ENCODE assay signal across 1 cellular context in genomic region chr10:33661580-33662269, GRCh38.
A peak's percentile ranks its signal among the peaks of the same experiment; 100 is the strongest.
TF ChIP-seq lines count a peak whose summit lies in the region.

No MANE protein-coding gene starts in this region.

TF ChIP-seq in HepG2, 621 proteins besides CTCF, POLR2A, EP300 and RAD21 (continued from another document and continues in another):
- TF ChIP-seq, protein P1, sequence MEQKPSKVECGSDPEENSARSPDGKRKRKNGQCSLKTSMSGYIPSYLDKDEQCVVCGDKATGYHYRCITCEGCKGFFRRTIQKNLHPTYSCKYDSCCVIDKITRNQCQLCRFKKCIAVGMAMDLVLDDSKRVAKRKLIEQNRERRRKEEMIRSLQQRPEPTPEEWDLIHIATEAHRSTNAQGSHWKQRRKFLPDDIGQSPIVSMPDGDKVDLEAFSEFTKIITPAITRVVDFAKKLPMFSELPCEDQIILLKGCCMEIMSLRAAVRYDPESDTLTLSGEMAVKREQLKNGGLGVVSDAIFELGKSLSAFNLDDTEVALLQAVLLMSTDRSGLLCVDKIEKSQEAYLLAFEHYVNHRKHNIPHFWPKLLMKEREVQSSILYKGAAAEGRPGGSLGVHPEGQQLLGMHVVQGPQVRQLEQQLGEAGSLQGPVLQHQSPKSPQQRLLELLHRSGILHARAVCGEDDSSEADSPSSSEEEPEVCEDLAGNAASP (CRISPR knock-in tag; IDR thresholded peaks at IDR 0.05; ENCODE audit: borderline replicate concordance) = no peak
- TF ChIP-seq ZNF609 (CRISPR knock-in tag; IDR thresholded peaks at IDR 0.05; ENCODE audit: borderline replicate concordance) (peak; percentile 30; the same call in 1 of the 2 replicates), ZNF432 (CRISPR knock-in tag; IDR thresholded peaks at IDR 0.05; ENCODE audit: borderline replicate concordance) (no peak), MYPOP (CRISPR knock-in tag; IDR thresholded peaks at IDR 0.05) (no peak), ARNT2 (CRISPR knock-in tag; IDR thresholded peaks at IDR 0.05; ENCODE audit: low read depth) (no peak), KIAA2018 (CRISPR knock-in tag; IDR thresholded peaks at IDR 0.05; ENCODE audit: borderline replicate concordance) (no peak), ZBED4 (CRISPR knock-in tag; IDR thresholded peaks at IDR 0.05; ENCODE audit: borderline replicate concordance) (no peak), ZNF558 (CRISPR knock-in tag; IDR thresholded peaks at IDR 0.05; ENCODE audit: borderline replicate concordance) (no peak), KDM1A (CRISPR knock-in tag; IDR thresholded peaks at IDR 0.05) (no peak), ZKSCAN8 (CRISPR knock-in tag; IDR thresholded peaks at IDR 0.05; ENCODE audit: borderline replicate concordance) (no peak), ZNF572 (CRISPR knock-in tag; IDR thresholded peaks at IDR 0.05) (no peak), SMAD9 (CRISPR knock-in tag; IDR thresholded peaks at IDR 0.05) (no peak), HMGA1 (CRISPR knock-in tag; conservative IDR thresholded peaks at IDR 0.05) (no peak), KLF12 (CRISPR knock-in tag; IDR thresholded peaks at IDR 0.05; ENCODE audit: borderline replicate concordance) (no peak), RBM39 (IDR thresholded peaks at IDR 0.05; ENCODE audit: low read depth, low read length, poor library complexity, severe bottlenecking) (no peak), RFXAP (CRISPR knock-in tag; IDR thresholded peaks at IDR 0.05; ENCODE audit: borderline replicate concordance) (no peak), TFDP2 (CRISPR knock-in tag; IDR thresholded peaks at IDR 0.05) (no peak), GATA4 (IDR thresholded peaks at IDR 0.05; ENCODE audit: borderline replicate concordance, low read depth) (peak; percentile 8; the same call in 1 of the 2 replicates), ZIK1 (CRISPR knock-in tag; IDR thresholded peaks at IDR 0.05; ENCODE audit: borderline replicate concordance, low read depth) (no peak), JUND (CRISPR knock-in tag; IDR thresholded peaks at IDR 0.05) (no peak), NONO (IDR thresholded peaks at IDR 0.05) (no peak), NONO (CRISPR knock-in tag; conservative IDR thresholded peaks at IDR 0.05) (no peak)
- TF ChIP-seq, protein P2, sequence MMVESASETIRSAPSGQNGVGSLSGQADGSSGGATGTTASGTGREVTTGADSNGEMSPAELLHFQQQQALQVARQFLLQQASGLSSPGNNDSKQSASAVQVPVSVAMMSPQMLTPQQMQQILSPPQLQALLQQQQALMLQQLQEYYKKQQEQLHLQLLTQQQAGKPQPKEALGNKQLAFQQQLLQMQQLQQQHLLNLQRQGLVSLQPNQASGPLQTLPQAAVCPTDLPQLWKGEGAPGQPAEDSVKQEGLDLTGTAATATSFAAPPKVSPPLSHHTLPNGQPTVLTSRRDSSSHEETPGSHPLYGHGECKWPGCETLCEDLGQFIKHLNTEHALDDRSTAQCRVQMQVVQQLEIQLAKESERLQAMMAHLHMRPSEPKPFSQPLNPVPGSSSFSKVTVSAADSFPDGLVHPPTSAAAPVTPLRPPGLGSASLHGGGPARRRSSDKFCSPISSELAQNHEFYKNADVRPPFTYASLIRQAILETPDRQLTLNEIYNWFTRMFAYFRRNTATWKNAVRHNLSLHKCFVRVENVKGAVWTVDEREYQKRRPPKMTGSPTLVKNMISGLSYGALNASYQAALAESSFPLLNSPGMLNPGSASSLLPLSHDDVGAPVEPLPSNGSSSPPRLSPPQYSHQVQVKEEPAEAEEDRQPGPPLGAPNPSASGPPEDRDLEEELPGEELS (CRISPR knock-in tag; IDR thresholded peaks at IDR 0.05) = peak; percentile 58; the same call in 1 of the 2 replicates
- TF ChIP-seq, protein P3, sequence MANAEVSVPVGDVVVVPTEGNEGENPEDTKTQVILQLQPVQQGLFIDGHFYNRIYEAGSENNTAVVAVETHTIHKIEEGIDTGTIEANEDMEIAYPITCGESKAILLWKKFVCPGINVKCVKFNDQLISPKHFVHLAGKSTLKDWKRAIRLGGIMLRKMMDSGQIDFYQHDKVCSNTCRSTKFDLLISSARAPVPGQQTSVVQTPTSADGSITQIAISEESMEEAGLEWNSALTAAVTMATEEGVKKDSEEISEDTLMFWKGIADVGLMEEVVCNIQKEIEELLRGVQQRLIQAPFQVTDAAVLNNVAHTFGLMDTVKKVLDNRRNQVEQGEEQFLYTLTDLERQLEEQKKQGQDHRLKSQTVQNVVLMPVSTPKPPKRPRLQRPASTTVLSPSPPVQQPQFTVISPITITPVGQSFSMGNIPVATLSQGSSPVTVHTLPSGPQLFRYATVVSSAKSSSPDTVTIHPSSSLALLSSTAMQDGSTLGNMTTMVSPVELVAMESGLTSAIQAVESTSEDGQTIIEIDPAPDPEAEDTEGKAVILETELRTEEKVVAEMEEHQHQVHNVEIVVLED (CRISPR knock-in tag; IDR thresholded peaks at IDR 0.05; ENCODE audit: borderline replicate concordance) = no peak
- TF ChIP-seq, protein P4, sequence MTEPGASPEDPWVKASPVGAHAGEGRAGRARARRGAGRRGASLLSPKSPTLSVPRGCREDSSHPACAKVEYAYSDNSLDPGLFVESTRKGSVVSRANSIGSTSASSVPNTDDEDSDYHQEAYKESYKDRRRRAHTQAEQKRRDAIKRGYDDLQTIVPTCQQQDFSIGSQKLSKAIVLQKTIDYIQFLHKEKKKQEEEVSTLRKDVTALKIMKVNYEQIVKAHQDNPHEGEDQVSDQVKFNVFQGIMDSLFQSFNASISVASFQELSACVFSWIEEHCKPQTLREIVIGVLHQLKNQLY (CRISPR knock-in tag; IDR thresholded peaks at IDR 0.05) = peak; percentile 89
